9 cellular contexts compared by ENCODE assay signal in the genomic region with DNA sequence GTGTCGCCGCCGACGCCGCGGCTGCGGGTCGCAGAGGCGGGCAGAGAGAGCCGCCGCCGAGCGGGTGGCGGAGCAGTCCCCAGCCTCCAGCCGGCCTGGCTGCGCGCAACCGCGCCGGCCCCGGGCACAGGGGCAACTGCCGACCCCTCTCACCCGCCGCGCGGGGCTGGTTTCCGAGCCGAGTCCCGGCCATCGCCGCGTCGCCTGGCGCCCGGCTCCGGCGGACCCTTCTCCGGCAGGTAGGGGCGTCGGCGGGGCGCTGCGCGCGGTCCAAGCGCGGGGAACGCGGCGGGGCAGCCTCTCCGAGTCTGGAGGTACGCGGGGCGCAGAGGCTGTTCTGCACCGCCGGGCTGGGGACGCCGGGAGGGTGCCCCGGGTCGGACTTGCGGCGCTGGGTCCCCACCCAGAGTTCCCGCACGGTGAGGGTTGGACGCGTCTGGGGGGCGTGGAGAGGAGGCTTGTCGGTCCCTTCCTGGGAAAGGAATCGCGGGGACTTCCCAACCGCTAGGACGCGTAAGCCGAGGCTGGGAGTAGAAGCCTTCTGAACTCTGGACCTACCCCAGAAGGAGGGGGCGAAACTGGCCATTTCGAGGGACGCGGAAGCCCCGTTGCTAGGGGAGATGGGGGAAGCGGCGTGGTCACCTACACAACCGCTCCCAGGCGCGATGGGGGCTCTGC.
DNase-seq lines count a peak whose midpoint lies in the region; ATAC-seq and TF ChIP-seq lines count a peak whose summit lies in the region.
"Had no signal": no experiment of that assay in that cellular context is flagged by ENCODE, and none has a peak within 500 bp of the region (broad histone marks: within the 10 kb centered on the region; RNA-seq: fewer than 3 reads in every experiment).

No MANE protein-coding gene starts in this region.

- peak; percentile 55 for DNase-seq in NCI-H748 (lab: John Stamatoyannopoulos, UW; ENCODE audit: unreplicated experiment)
- no peak for DNase-seq in NCI-H748 treated with DMSO at 0.1 percent for 48 hours (lab: John Stamatoyannopoulos, UW)
- no peak for DNase-seq in activated naive CD4-positive, alpha-beta T cell treated with anti-CD3 and anti-CD28 coated beads, Interleukin-2, amount 10 ng/mL, durations not matched to agents 7 days and 5 days
- DNase-seq in erythroblast (lab: John Stamatoyannopoulos, UW), result no peak
- no peak for DNase-seq in head of caudate nucleus
- DNase-seq: NCI-H510A treated with DMSO at 0.1 percent for 48 hours had no signal

- H3K9me3 Mint-ChIP-seq in activated naive CD4-positive, alpha-beta T cell treated with anti-CD3 and anti-CD28 coated beads, Interleukin-2, amount 10 ng/mL, durations not matched to agents 7 days and 5 days, result no peaks in the 10 kb centered on the region
- peaks cover 2% of the 10 kb centered on the region for H3K9me3 Mint-ChIP-seq in stimulated activated naive CD8-positive, alpha-beta T cell treated with anti-CD3 and anti-CD28 coated beads, Interleukin-15, Interleukin-2, amounts not matched to agents 100 ng/mL and 50 ng/mL, for 24 hours

- no peak for ATAC-seq in HG02885 (IDR thresholded peaks at IDR 0.05; ENCODE audit: poor library complexity, unreplicated experiment)

- CTCF ChIA-PET in activated naive CD4-positive, alpha-beta T cell treated with anti-CD3 and anti-CD28 coated beads, Interleukin-2, amount 10 ng/mL, durations not matched to agents 7 days and 5 days (lab: Charles Lee), result no interaction called here

- no peak for TF ChIP-seq POLR2A in erythroblast (IDR thresholded peaks at IDR 0.05; ENCODE audit: low read length)

- H3K4me3 ChIP-seq in iPS-18c (ENCODE audit: insufficient read depth, low read depth, low read length), result peak overlapping the region; percentile 66

- H3K9me3 ChIP-seq in iPS-18c (ENCODE audit: control insufficient read depth, insufficient read depth, low read length), result no peaks in the 10 kb centered on the region

- peaks cover 16% of the 10 kb centered on the region for H3K4me1 Mint-ChIP-seq in activated naive CD4-positive, alpha-beta T cell treated with anti-CD3 and anti-CD28 coated beads, Interleukin-2, amount 10 ng/mL, durations not matched to agents 7 days and 5 days
- peaks cover 4% of the 10 kb centered on the region for H3K4me1 Mint-ChIP-seq in stimulated activated naive CD8-positive, alpha-beta T cell treated with anti-CD3 and anti-CD28 coated beads, Interleukin-15, Interleukin-2, amounts not matched to agents 100 ng/mL and 50 ng/mL, for 24 hours (ENCODE audit: low read depth)

- H3K36me3 Mint-ChIP-seq in activated naive CD4-positive, alpha-beta T cell treated with anti-CD3 and anti-CD28 coated beads, Interleukin-2, amount 10 ng/mL, durations not matched to agents 7 days and 5 days, result no peaks in the 10 kb centered on the region
- no peaks in the 10 kb centered on the region for H3K36me3 Mint-ChIP-seq in stimulated activated naive CD8-positive, alpha-beta T cell treated with anti-CD3 and anti-CD28 coated beads, Interleukin-15, Interleukin-2, amounts not matched to agents 100 ng/mL and 50 ng/mL, for 24 hours (ENCODE audit: low read depth)

- H3K27me3 Mint-ChIP-seq in activated naive CD4-positive, alpha-beta T cell treated with anti-CD3 and anti-CD28 coated beads, Interleukin-2, amount 10 ng/mL, durations not matched to agents 7 days and 5 days, result peaks cover 50% of the 10 kb centered on the region
- peaks cover 40% of the 10 kb centered on the region for H3K27me3 Mint-ChIP-seq in stimulated activated naive CD8-positive, alpha-beta T cell treated with anti-CD3 and anti-CD28 coated beads, Interleukin-15, Interleukin-2, amounts not matched to agents 100 ng/mL and 50 ng/mL, for 24 hours

- H3K4me3 Mint-ChIP-seq in activated naive CD4-positive, alpha-beta T cell treated with anti-CD3 and anti-CD28 coated beads, Interleukin-2, amount 10 ng/mL, durations not matched to agents 7 days and 5 days, result peak overlapping the region; percentile 52
- H3K4me3 Mint-ChIP-seq in stimulated activated naive CD8-positive, alpha-beta T cell treated with anti-CD3 and anti-CD28 coated beads, Interleukin-15, Interleukin-2, amounts not matched to agents 100 ng/mL and 50 ng/mL, for 24 hours, result peak overlapping the region; percentile 57

- no peak overlapping the region for H3K27ac Mint-ChIP-seq in activated naive CD4-positive, alpha-beta T cell treated with anti-CD3 and anti-CD28 coated beads, Interleukin-2, amount 10 ng/mL, durations not matched to agents 7 days and 5 days
- no peak overlapping the region for H3K27ac Mint-ChIP-seq in stimulated activated naive CD8-positive, alpha-beta T cell treated with anti-CD3 and anti-CD28 coated beads, Interleukin-15, Interleukin-2, amounts not matched to agents 100 ng/mL and 50 ng/mL, for 24 hours

- intact Hi-C loops in head of caudate nucleus (cut with DNase I), result no loop called here
